In the genomic region with DNA sequence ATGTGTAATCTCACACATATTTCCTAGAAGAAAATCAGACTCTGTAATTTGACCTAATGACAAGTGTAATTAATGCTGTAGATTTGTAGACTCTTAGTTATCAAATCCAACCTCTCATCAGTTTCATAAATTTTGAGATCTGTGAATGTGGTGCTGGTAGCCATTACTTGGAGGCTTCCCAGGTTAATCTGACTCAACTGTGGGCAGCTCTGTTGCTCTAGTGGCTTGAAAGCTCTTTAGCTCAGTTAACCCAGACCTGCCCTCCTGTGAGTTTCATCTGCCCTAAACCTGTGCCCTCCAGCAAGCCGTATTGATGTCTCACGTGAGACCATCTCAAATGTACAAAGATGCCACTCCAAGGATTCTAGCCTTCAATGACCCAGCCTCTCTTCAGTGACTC, we compare ENCODE assay signal across 15 cellular contexts.
"Had no signal": no experiment of that assay in that cellular context is flagged by ENCODE, and none has a peak within 500 bp of the region (broad histone marks: within the 10 kb centered on the region; RNA-seq: fewer than 3 reads in every experiment).

No MANE protein-coding gene starts in this region.

- H2AFZ ChIP-seq: neural progenitor cell had no signal

- H3K4me1 ChIP-seq: neural progenitor cell, pancreas, thyroid gland had no signal

- H3K36me3 ChIP-seq: brain microvascular endothelial cell, esophagus muscularis mucosa, lower lobe of right lung, neural progenitor cell, pancreas, stomach, thyroid gland had no signal

- H3K9ac ChIP-seq: neural progenitor cell had no signal

- H3K27ac Mint-ChIP-seq: activated B cell treated with CpG ODN at 0.5 μM for 24 hours; activated CD4-positive, alpha-beta T cell treated with anti-CD3 and anti-CD28 coated beads, Interleukin-2, amount 10 ng/mL, durations not matched to agents 7 days and 5 days; activated naive CD4-positive, alpha-beta T cell treated with anti-CD3 and anti-CD28 coated beads, Interleukin-2, amount 10 ng/mL, durations not matched to agents 7 days and 5 days; activated T-helper 17 cell treated with anti-CD3 and anti-CD28 coated beads, Interleukin-2, amount 50 U/mL, for 72 hours; neural progenitor cell had no signal

- H3K27me3 Mint-ChIP-seq: activated B cell treated with CpG ODN at 0.5 μM for 24 hours; activated CD4-positive, alpha-beta T cell treated with anti-CD3 and anti-CD28 coated beads, Interleukin-2, amount 10 ng/mL, durations not matched to agents 7 days and 5 days; activated naive CD4-positive, alpha-beta T cell treated with anti-CD3 and anti-CD28 coated beads, Interleukin-2, amount 10 ng/mL, durations not matched to agents 7 days and 5 days; activated T-helper 17 cell treated with anti-CD3 and anti-CD28 coated beads, Interleukin-2, amount 50 U/mL, for 72 hours had no signal

- H3K9me3 ChIP-seq: esophagus muscularis mucosa, lower lobe of right lung, stomach, thyroid gland had no signal

- H3K4me3 ChIP-seq: esophagus muscularis mucosa, lower lobe of right lung, neural progenitor cell, pancreas, skin epidermis, stomach, thyroid gland had no signal

- H3K36me3 Mint-ChIP-seq: activated naive CD4-positive, alpha-beta T cell treated with anti-CD3 and anti-CD28 coated beads, Interleukin-2, amount 10 ng/mL, durations not matched to agents 7 days and 5 days; neural progenitor cell had no signal

- H3K9me3 Mint-ChIP-seq: activated B cell treated with CpG ODN at 0.5 μM for 24 hours; activated CD4-positive, alpha-beta T cell treated with anti-CD3 and anti-CD28 coated beads, Interleukin-2, amount 10 ng/mL, durations not matched to agents 7 days and 5 days; neural progenitor cell had no signal

- H3K4me2 ChIP-seq: neural progenitor cell had no signal

- ATAC-seq: activated T-helper 17 cell treated with anti-CD3 and anti-CD28 coated beads, Interleukin-2, amount 50 U/mL, for 72 hours; lower lobe of right lung; pancreas had no signal

- H3K4me3 Mint-ChIP-seq: activated B cell treated with CpG ODN at 0.5 μM for 24 hours; activated CD4-positive, alpha-beta T cell treated with anti-CD3 and anti-CD28 coated beads, Interleukin-2, amount 10 ng/mL, durations not matched to agents 7 days and 5 days; activated naive CD4-positive, alpha-beta T cell treated with anti-CD3 and anti-CD28 coated beads, Interleukin-2, amount 10 ng/mL, durations not matched to agents 7 days and 5 days; activated T-helper 17 cell treated with anti-CD3 and anti-CD28 coated beads, Interleukin-2, amount 50 U/mL, for 72 hours; neural progenitor cell had no signal

- H3K27me3 ChIP-seq: brain microvascular endothelial cell, esophagus muscularis mucosa, neural progenitor cell, pancreas, stomach, thyroid gland had no signal

- H3K4me1 Mint-ChIP-seq: activated B cell treated with CpG ODN at 0.5 μM for 24 hours; activated CD4-positive, alpha-beta T cell treated with anti-CD3 and anti-CD28 coated beads, Interleukin-2, amount 10 ng/mL, durations not matched to agents 7 days and 5 days; activated naive CD4-positive, alpha-beta T cell treated with anti-CD3 and anti-CD28 coated beads, Interleukin-2, amount 10 ng/mL, durations not matched to agents 7 days and 5 days; activated T-helper 17 cell treated with anti-CD3 and anti-CD28 coated beads, Interleukin-2, amount 50 U/mL, for 72 hours; neural progenitor cell had no signal

- DNase-seq: activated B cell treated with CpG ODN at 0.5 μM for 24 hours; activated CD4-positive, alpha-beta T cell treated with anti-CD3 and anti-CD28 coated beads, Interleukin-2, amount 10 ng/mL, durations not matched to agents 7 days and 5 days; activated CD8-positive, alpha-beta memory T cell treated with anti-CD3 and anti-CD28 coated beads for 24 hours; activated naive CD4-positive, alpha-beta T cell treated with anti-CD3 and anti-CD28 coated beads, Interleukin-2, amount 10 ng/mL, durations not matched to agents 7 days and 5 days; activated T-cell treated with anti-CD3 and anti-CD28 coated beads for 4 hours; brain microvascular endothelial cell; lower lobe of right lung; midbrain; pancreas; stomach; thyroid gland had no signal

- H3K27ac ChIP-seq: brain microvascular endothelial cell, esophagus muscularis mucosa, lower lobe of right lung, neural progenitor cell, pancreas, skin epidermis, stomach, thyroid gland had no signal
